In genomic region chr5:79036769-79037168, GRCh38 we compare ENCODE assay signal across 29 cellular contexts. TPM values are rescaled to one million over a fixed set of nuclear protein-coding genes. Genes with fewer than 3 reads are reported as not detected.
"Had no signal": no experiment of that assay in that cellular context is flagged by ENCODE, and none has a peak within 500 bp of the region (broad histone marks: within the 10 kb centered on the region; RNA-seq: fewer than 3 reads in every experiment).

No MANE protein-coding gene starts in this region.

- H3K27ac ChIP-seq: colonic mucosa, coronary artery, dorsolateral prefrontal cortex, epithelial cell of prostate, esophagus muscularis mucosa, esophagus squamous epithelium, foreskin keratinocyte, gastrocnemius medialis, gastroesophageal sphincter, heart left ventricle, heart right ventricle had no signal

- H3K4me3 ChIP-seq: colonic mucosa, coronary artery, dorsolateral prefrontal cortex, esophagus muscularis mucosa, esophagus squamous epithelium, gastrocnemius medialis, gastroesophageal sphincter, heart left ventricle, heart right ventricle had no signal

- H3K9me3 ChIP-seq: colonic mucosa, esophagus squamous epithelium, gastrocnemius medialis had no signal

- ATAC-seq: effector memory CD8-positive, alpha-beta T cell; esophagus mucosa; foreskin keratinocyte; gastrocnemius medialis; gastroesophageal sphincter; heart left ventricle; heart right ventricle had no signal

- DNase-seq: colonic mucosa; cortex of kidney; dermis blood vessel endothelial cell; dorsolateral prefrontal cortex; effector CD4-positive, alpha-beta T cell; effector CD8-positive, alpha-beta T cell; effector memory CD4-positive, alpha-beta T cell; effector memory CD8-positive, alpha-beta T cell; endodermal cell; erythroblast; esophagus squamous epithelium; foreskin fibroblast; foreskin keratinocyte; foreskin melanocyte; gastrocnemius medialis; glutamatergic neuron; head of caudate nucleus; heart left ventricle; heart right ventricle had no signal

- H3K36me3 ChIP-seq: colonic mucosa, esophagus squamous epithelium, gastrocnemius medialis, gastroesophageal sphincter, heart left ventricle, heart right ventricle had no signal

- FAIRE-seq: colon, endometrium, endothelial cell of umbilical vein, frontal cortex had no signal

- H3K27me3 ChIP-seq: colonic mucosa, dorsolateral prefrontal cortex, esophagus muscularis mucosa, esophagus squamous epithelium, gastrocnemius medialis, gastroesophageal sphincter, heart left ventricle, heart right ventricle had no signal

- H3K4me1 ChIP-seq: colonic mucosa, esophagus muscularis mucosa, esophagus squamous epithelium, foreskin keratinocyte, gastrocnemius medialis, gastroesophageal sphincter, heart left ventricle, heart right ventricle had no signal

RNA-seq across cellular contexts. Expression of gene DMGDH, which starts 32.7 kb away (rescaled TPM):
- total RNA-seq: endothelial cell of umbilical vein, glomerular endothelial cell had no signal
- polyA plus RNA-seq: foreskin keratinocyte had no signal
